In the genomic region with DNA sequence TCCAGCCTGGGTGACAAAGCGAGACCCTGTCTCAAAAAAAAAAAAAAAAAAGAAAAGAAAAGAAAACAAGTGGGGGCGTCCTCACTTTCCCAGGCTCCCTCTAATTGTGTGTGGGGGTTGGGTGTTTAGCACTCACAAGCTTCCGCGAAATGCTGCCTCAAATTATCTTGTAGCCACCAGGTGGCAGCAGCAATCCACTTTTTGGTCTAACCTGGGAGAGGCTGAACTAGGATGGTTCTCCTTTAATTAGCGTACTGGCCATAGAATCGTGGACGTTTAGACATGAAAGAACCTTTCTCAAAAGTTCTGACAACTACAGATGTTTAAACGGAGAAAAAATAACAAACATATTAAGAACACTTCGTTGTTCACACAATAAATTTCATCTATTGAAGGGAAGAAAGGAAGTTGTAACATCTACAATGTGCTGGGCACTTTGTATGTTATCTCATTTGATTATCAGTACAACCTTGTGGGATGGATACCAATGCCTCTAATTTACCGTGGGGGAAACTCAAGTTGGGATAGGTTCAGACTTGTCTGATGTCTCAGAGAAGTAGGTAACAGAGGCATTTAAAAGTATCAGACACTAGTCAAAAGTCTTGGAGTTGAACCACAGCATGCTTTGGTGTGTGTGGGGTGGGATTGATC, we compare ENCODE assay signal across 8 cellular contexts.
DNase-seq lines count a peak whose midpoint lies in the region; ATAC-seq lines count a peak whose summit lies in the region.

No MANE protein-coding gene starts in this region.

- peak in 13 of 14 donors; percentile 0 to 81 (median 54) for DNase-seq in C1 segment of cervical spinal cord (lab: John Stamatoyannopoulos, UW)
- DNase-seq in GM19238 (ENCODE audit: insufficient read length, low spot score) = peak; percentile 32
- peak; percentile 56 for DNase-seq in NCI-H226
- DNase-seq in activated CD4-positive, CD25-positive, alpha-beta regulatory T cell treated with anti-CD3 and anti-CD28 coated beads, Interleukin-2, amount 50 U/mL, for 16 hours (ENCODE audit: low read depth, low spot score) = peak; percentile 76
- peak; percentile 80 for DNase-seq in cerebellar cortex (ENCODE audit: low spot score)
- DNase-seq in kidney tubule cell (ENCODE audit: low spot score) = peak; percentile 83
- DNase-seq in stimulated activated CD4-positive, alpha-beta T cell treated with anti-CD3 and anti-CD28 coated beads, Interleukin-2, amount 100 ng/mL, for 48 hours = peak; percentile 85 to 86

- ATAC-seq in HG03196 (IDR thresholded peaks at IDR 0.05; ENCODE audit: unreplicated experiment) = peak; percentile 79

Comparison
In these comparisons a context has a peak if more than half of its experiments do, and no peak if none do; other contexts are left out.
1. Peak in every context shown above with its lines: DNase-seq and ATAC-seq.
2. DNase-seq: peak in every context shown above with its lines; median percentile 86 in stimulated activated CD4-positive, alpha-beta T cell treated with anti-CD3 and anti-CD28 coated beads, Interleukin-2, amount 100 ng/mL, for 48 hours; 83 in kidney tubule cell; 80 in cerebellar cortex; 76 in activated CD4-positive, CD25-positive, alpha-beta regulatory T cell treated with anti-CD3 and anti-CD28 coated beads, Interleukin-2, amount 50 U/mL, for 16 hours; 56 in NCI-H226; 54 in C1 segment of cervical spinal cord; 32 in GM19238.